In genomic region chr9:102185962-102186361, GRCh38 we compare ENCODE assay signal across 22 cellular contexts.
"Had no signal": no experiment of that assay in that cellular context is flagged by ENCODE, and none has a peak within 500 bp of the region (broad histone marks: within the 10 kb centered on the region; RNA-seq: fewer than 3 reads in every experiment).

No MANE protein-coding gene starts in this region.

- H3K36me3 Mint-ChIP-seq: naive thymus-derived CD8-positive, alpha-beta T cell had no signal

- H3K36me3 ChIP-seq: breast epithelium, colonic mucosa, upper lobe of left lung had no signal

- H3K4me1 ChIP-seq: breast epithelium, colonic mucosa, upper lobe of left lung had no signal

- H3K4me3 Mint-ChIP-seq: activated T-helper 17 cell treated with anti-CD3 and anti-CD28 coated beads, Interleukin-2, amount 50 U/mL, for 72 hours; central memory CD8-positive, alpha-beta T cell; effector memory CD8-positive, alpha-beta T cell; naive thymus-derived CD8-positive, alpha-beta T cell had no signal

- ATAC-seq: activated naive CD4-positive, alpha-beta T cell treated with anti-CD3 and anti-CD28 coated beads, Interleukin-2, amount 50 U/mL, for 72 hours; activated T-helper 17 cell treated with anti-CD3 and anti-CD28 coated beads, Interleukin-2, amount 50 U/mL, for 72 hours; effector memory CD8-positive, alpha-beta T cell; esophagus mucosa; naive thymus-derived CD8-positive, alpha-beta T cell; stimulated activated naive CD8-positive, alpha-beta T cell treated with anti-CD3 and anti-CD28 coated beads, Interleukin-15, Interleukin-2, amounts not matched to agents 100 U/mL and 50 U/mL, for 24 hours had no signal

- H3K4me1 Mint-ChIP-seq: activated T-helper 17 cell treated with anti-CD3 and anti-CD28 coated beads, Interleukin-2, amount 50 U/mL, for 72 hours; central memory CD8-positive, alpha-beta T cell; naive thymus-derived CD8-positive, alpha-beta T cell had no signal

- H3K27me3 ChIP-seq: breast epithelium, colonic mucosa, dorsolateral prefrontal cortex, upper lobe of left lung had no signal

- DNase-seq: activated CD4-positive, alpha-beta T cell treated with anti-CD3 and anti-CD28 coated beads for 1 hour; activated T-cell treated with anti-CD3 and anti-CD28 coated beads, Interleukin-2, amount 50 U/mL, for 1 hour; colonic mucosa; dorsolateral prefrontal cortex; effector memory CD8-positive, alpha-beta T cell; foreskin melanocyte; hippocampal formation; left cardiac atrium; naive thymus-derived CD8-positive, alpha-beta T cell; stimulated activated CD4-positive, alpha-beta T cell treated with anti-CD3 and anti-CD28 coated beads, Interleukin-12 subunit alpha, Interleukin-12 subunit beta, amount 100 ng/mL, for 4 hours; stimulated activated CD4-positive, alpha-beta T cell treated with anti-CD3 and anti-CD28 coated beads, Interleukin-4, amount 100 ng/mL, for 4 hours; stimulated activated naive CD8-positive, alpha-beta T cell treated with anti-CD3 and anti-CD28 coated beads, Interleukin-15, Interleukin-2, amounts not matched to agents 100 U/mL and 50 U/mL, for 24 hours; T-helper 1 cell; upper lobe of left lung had no signal

- H3K27ac Mint-ChIP-seq: activated naive CD4-positive, alpha-beta T cell treated with anti-CD3 and anti-CD28 coated beads, Interleukin-2, amount 50 U/mL, for 72 hours; activated T-helper 17 cell treated with anti-CD3 and anti-CD28 coated beads, Interleukin-2, amount 50 U/mL, for 72 hours; effector memory CD8-positive, alpha-beta T cell; naive thymus-derived CD8-positive, alpha-beta T cell had no signal

- H3K9me3 ChIP-seq: breast epithelium, colonic mucosa, upper lobe of left lung had no signal

- H3K27ac ChIP-seq: breast epithelium, colonic mucosa, dorsolateral prefrontal cortex, upper lobe of left lung had no signal

- H3K27me3 Mint-ChIP-seq: activated T-helper 17 cell treated with anti-CD3 and anti-CD28 coated beads, Interleukin-2, amount 50 U/mL, for 72 hours; central memory CD8-positive, alpha-beta T cell; effector memory CD8-positive, alpha-beta T cell; naive thymus-derived CD8-positive, alpha-beta T cell had no signal

- FAIRE-seq: endothelial cell of umbilical vein, TTC549 had no signal

- H3K4me3 ChIP-seq: breast epithelium, colonic mucosa, dorsolateral prefrontal cortex, lung, upper lobe of left lung had no signal
